9 cellular contexts compared by ENCODE assay signal in the genomic region with DNA sequence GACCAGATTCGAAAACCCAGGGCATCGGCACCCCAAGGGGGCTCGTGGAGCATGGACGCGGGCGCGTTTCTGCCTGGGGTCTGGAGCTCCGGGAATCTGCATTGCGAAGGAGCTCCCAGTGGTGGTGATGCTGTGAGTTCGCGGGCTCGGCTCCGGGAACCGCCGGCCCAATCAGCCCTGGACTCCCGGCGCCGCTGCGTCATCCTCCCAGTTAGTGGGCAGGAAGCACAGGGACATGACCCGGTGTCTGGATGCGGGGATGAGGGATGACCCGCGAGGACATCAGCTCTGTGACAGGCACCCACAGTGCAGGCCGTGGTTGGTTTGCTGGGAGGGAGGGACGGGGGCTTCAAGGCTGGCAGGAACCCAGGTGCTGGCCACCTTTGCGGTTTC. TPM values are rescaled to one million over a fixed set of nuclear protein-coding genes. Genes with fewer than 3 reads are reported as not detected.
DNase-seq lines count a peak whose midpoint lies in the region; ATAC-seq and TF ChIP-seq lines count a peak whose summit lies in the region.
"Had no signal": no experiment of that assay in that cellular context is flagged by ENCODE, and none has a peak within 500 bp of the region (broad histone marks: within the 10 kb centered on the region; RNA-seq: fewer than 3 reads in every experiment).

No MANE protein-coding gene starts in this region.

- H3K79me2 ChIP-seq in H9 (ENCODE audit: insufficient read depth, low read length) (no peaks in the 10 kb centered on the region), smooth muscle cell (ENCODE audit: low read depth) (no peaks in the 10 kb centered on the region)

- H3K4me1 ChIP-seq in H9 (ENCODE audit: insufficient read depth, low read length) (peaks cover 3% of the 10 kb centered on the region; the same call in 1 of the 2 replicates), smooth muscle cell (ENCODE audit: low read depth) (peaks cover 6% of the 10 kb centered on the region)

- no peak overlapping the region for H2AFZ ChIP-seq in H9 (ENCODE audit: low read length)
- H2AFZ ChIP-seq in smooth muscle cell (ENCODE audit: low read depth), result no peak overlapping the region

- H4K91ac ChIP-seq in H9 (ENCODE audit: insufficient read length, low read depth, low read length), result no peak overlapping the region

- peaks cover 24% of the 10 kb centered on the region for H3F3A ChIP-seq in smooth muscle cell (ENCODE audit: low read depth)

- no peaks in the 10 kb centered on the region for H3K36me3 ChIP-seq in smooth muscle cell (ENCODE audit: low read depth)

- in situ Hi-C loops in astrocyte of the cerebellum (cut with HindIII; ENCODE audit: low sequenced_read_pairs), result no loop called here

- no peak overlapping the region for H2BK15ac ChIP-seq in H9 (ENCODE audit: low read depth, low read length)

- H3K9ac ChIP-seq in H9 (ENCODE audit: extremely low read depth, insufficient read length, low read length), result no peak overlapping the region
- no peak overlapping the region for H3K9ac ChIP-seq in smooth muscle cell (ENCODE audit: low read depth)

- H3K27ac Mint-ChIP-seq in H9 (no peak overlapping the region), immature natural killer cell (no peak overlapping the region)

- H4K8ac ChIP-seq in H9 (replicated peaks; ENCODE audit: insufficient read length, low read depth, low read length), result no peak overlapping the region

- no peak overlapping the region for H3T11ph ChIP-seq in H9 (ENCODE audit: low read length)

- H2BK120ac ChIP-seq in H9 (ENCODE audit: low read depth, low read length, poor library complexity, severe bottlenecking), result no peak overlapping the region

- H3K4me1 Mint-ChIP-seq in H9 (peaks cover 14 to 21% of the 10 kb centered on the region in 2 experiments), immature natural killer cell (peaks cover 21% of the 10 kb centered on the region in 2 donors)

- no peaks in the 10 kb centered on the region for H3K9me3 ChIP-seq in H9 (ENCODE audit: control insufficient read depth, low read depth, low read length)
- no peaks in the 10 kb centered on the region for H3K9me3 ChIP-seq in smooth muscle cell (replicated peaks; ENCODE audit: low read depth)

- H3K27me3 ChIP-seq in H9 (ENCODE audit: insufficient read depth, low read length) (no peaks in the 10 kb centered on the region), smooth muscle cell (ENCODE audit: low read depth) (no peaks in the 10 kb centered on the region)

- peaks cover 0 to 2% of the 10 kb centered on the region in 2 experiments; a peak in 1 of 5 replicates for H3K9me3 Mint-ChIP-seq in H9
- no peaks in the 10 kb centered on the region for H3K9me3 Mint-ChIP-seq in immature natural killer cell

- H3K4me3 ChIP-seq in astrocyte of the cerebellum (ENCODE audit: low read depth, low read length) (peak overlapping the region; percentile 57), smooth muscle cell (peak overlapping the region; percentile 52)

- no CpG with 5 or more reads among the region's 26 CpGs for WGBS in H9 (ENCODE audit: extremely low coverage, insufficient read length, low lambda C conversion rate)
- 54% methylated on average over 26 of the region's 26 CpGs for WGBS in smooth muscle cell (ENCODE audit: low lambda C conversion rate)

- no peaks in the 10 kb centered on the region for H3K79me1 ChIP-seq in H9 (ENCODE audit: insufficient read depth, low read depth, low read length, poor library complexity, severe bottlenecking)

- peaks cover 14% of the 10 kb centered on the region for H3K23me2 ChIP-seq in H9 (ENCODE audit: insufficient read length, low read depth, low read length, poor library complexity, severe bottlenecking)

- no peak overlapping the region for H3K4ac ChIP-seq in H9 (ENCODE audit: low read depth, low read length)

- no peak overlapping the region for H3K23ac ChIP-seq in H9 (ENCODE audit: insufficient read length, low read depth, low read length)

- no peak overlapping the region for H3K56ac ChIP-seq in H9 (ENCODE audit: insufficient read length, low read depth, low read length)

- H2BK5ac ChIP-seq in H9 (ENCODE audit: insufficient read length, low read length), result no peak overlapping the region

- H2BK20ac ChIP-seq in H9 (ENCODE audit: low read depth, low read length, poor library complexity, severe bottlenecking), result no peak overlapping the region

- no peak for ATAC-seq in HG02610 (IDR thresholded peaks at IDR 0.05; ENCODE audit: unreplicated experiment)
- no peak for ATAC-seq in GM21786 (IDR thresholded peaks at IDR 0.05; ENCODE audit: unreplicated experiment)

- TF ChIP-seq CTCF in H9 (conservative IDR thresholded peaks at IDR 0.05) (no peak), astrocyte of the cerebellum (IDR thresholded peaks at IDR 0.05; ENCODE audit: low read depth, low read length, missing control alignments) (no peak), smooth muscle cell (IDR thresholded peaks at IDR 0.05; ENCODE audit: borderline replicate concordance, insufficient read depth, poor library complexity, severe bottlenecking) (no peak)

- H3K18ac ChIP-seq in H9 (ENCODE audit: insufficient read length, low read depth, low read length), result no peak overlapping the region

- no peak for DNase-seq in H9
- no peak for DNase-seq in astrocyte of the cerebellum (ENCODE audit: low read depth)
- DNase-seq in immature natural killer cell, result no peak
- DNase-seq in smooth muscle cell (lab: John Stamatoyannopoulos, UW; ENCODE audit: unreplicated experiment), result no peak
- DNase-seq in GF-D8 (lab: John Stamatoyannopoulos, UW), result no peak
- no peak for DNase-seq in NCI-H1436 treated with DMSO at 0.1 percent for 48 hours (lab: John Stamatoyannopoulos, UW)
- DNase-seq: activated effector memory CD4-positive, alpha-beta T cell treated with Interleukin-2 at 50 U/mL for 16 hours had no signal

- H3K27ac ChIP-seq in H9 (ENCODE audit: insufficient read length, low read depth, low read length) (no peak overlapping the region), smooth muscle cell (ENCODE audit: low read depth) (no peak overlapping the region)

- H4K5ac ChIP-seq in H9 (ENCODE audit: insufficient read length, low read depth, low read length), result no peak overlapping the region

- H2BK12ac ChIP-seq in H9 (ENCODE audit: insufficient read length, low read depth, low read length), result no peak overlapping the region

- peak overlapping the region; percentile 48 for H3K4me2 ChIP-seq in H9 (ENCODE audit: insufficient read depth, insufficient read length, low read length)
- H3K4me2 ChIP-seq in smooth muscle cell, result peak overlapping the region; percentile 90

- H3K4me3 Mint-ChIP-seq in H9, result peak overlapping the region; percentile 66 to 84
- peak overlapping the region; percentile 53 to 77 (median 64) for H3K4me3 Mint-ChIP-seq in immature natural killer cell

- H4K20me1 ChIP-seq in H9 (ENCODE audit: control insufficient read depth, insufficient read depth, insufficient read length) (no peaks in the 10 kb centered on the region), smooth muscle cell (ENCODE audit: low read depth) (no peaks in the 10 kb centered on the region)

- H3K27me3 Mint-ChIP-seq in H9 (ENCODE audit: low read depth) (peaks cover 39% of the 10 kb centered on the region), immature natural killer cell (ENCODE audit: low read depth in 3 of 3) (peaks cover 8 to 18% (median 15%) of the 10 kb centered on the region in 3 donors)

- no peak overlapping the region for H3K14ac ChIP-seq in H9 (ENCODE audit: insufficient read depth, low read length)

- no peak overlapping the region for H2AK5ac ChIP-seq in H9 (ENCODE audit: insufficient read length, low read length)

- no peaks in the 10 kb centered on the region; a peak in 1 of 7 replicates for H3K36me3 Mint-ChIP-seq in H9 (ENCODE audit: insufficient read depth in 1 of 3, low read depth in 3 of 3)
- no peaks in the 10 kb centered on the region for H3K36me3 Mint-ChIP-seq in immature natural killer cell

RNA-seq across cellular contexts. Expression of gene NXNL2, which starts 0.9 kb away (rescaled TPM):
- 0.33 and 0.57 TPM in 2 replicates for total RNA-seq in H9 (2021)
- polyA plus RNA-seq in immature natural killer cell, result not detected
- 0.31 and 0.36 TPM in 2 replicates for total RNA-seq in smooth muscle cell
- polyA plus RNA-seq in smooth muscle cell, result 0.24 and 0.91 TPM in 2 replicates
